ENCODE assay signal across 10 cellular contexts in genomic region chr1:226066415-226067077, GRCh38. TPM values are rescaled to one million over a fixed set of nuclear protein-coding genes. Genes with fewer than 3 reads are reported as not detected.
DNase-seq lines count a peak whose midpoint lies in the region; ATAC-seq, FAIRE-seq and TF ChIP-seq lines count a peak whose summit lies in the region.
"Had no signal": no experiment of that assay in that cellular context is flagged by ENCODE, and none has a peak within 500 bp of the region (broad histone marks: within the 10 kb centered on the region; RNA-seq: fewer than 3 reads in every experiment).

No MANE protein-coding gene starts in this region.

- intact Hi-C loops in CD14-positive monocyte (cut with micrococcal nuclease) = loop anchor here in 1 of 2 donors (5.0 to 10.0 kb wide), 2 partner anchors 56 to 118 kb away; partner anchors contain the start of gene ACBD3

- FAIRE-seq in D721Med (lab: Jason Lieb, UNC) = peak; percentile 94

- H3K27me3 Mint-ChIP-seq in activated naive CD8-positive, alpha-beta T cell = no peaks in the 10 kb centered on the region
- H3K27me3 Mint-ChIP-seq in immature natural killer cell (ENCODE audit: low read depth in 3 of 3) (peaks cover 16 to 39% (median 18%) of the 10 kb centered on the region in 3 donors), CD14-positive monocyte (ENCODE audit: low read depth in 3 of 3) (no peaks in the 10 kb centered on the region)

- peaks cover 12% of the 10 kb centered on the region for H3K36me3 Mint-ChIP-seq in activated naive CD8-positive, alpha-beta T cell
- H3K36me3 Mint-ChIP-seq in immature natural killer cell (peaks cover 16 to 45% (median 35%) of the 10 kb centered on the region in 3 donors), CD14-positive monocyte (peaks cover 59 to 74% of the 10 kb centered on the region in 2 donors)

- H3K4me1 Mint-ChIP-seq in activated naive CD8-positive, alpha-beta T cell (ENCODE audit: low read depth) = peaks cover 63% of the 10 kb centered on the region
- H3K4me1 Mint-ChIP-seq in immature natural killer cell = peaks cover 67 to 73% of the 10 kb centered on the region in 2 donors
- H3K4me1 Mint-ChIP-seq in CD14-positive monocyte = peaks cover 35% of the 10 kb centered on the region

- H3K4me3 Mint-ChIP-seq in activated naive CD8-positive, alpha-beta T cell = peak overlapping the region; percentile 100
- H3K4me3 Mint-ChIP-seq in immature natural killer cell (peak overlapping the region in 3 of 5 donors; percentile 43 to 84 (median 63)), CD14-positive monocyte (no peak overlapping the region)

- no peaks in the 10 kb centered on the region for H3K9me3 Mint-ChIP-seq in activated naive CD8-positive, alpha-beta T cell (ENCODE audit: low read depth)
- H3K9me3 Mint-ChIP-seq in immature natural killer cell (no peaks in the 10 kb centered on the region), CD14-positive monocyte (peaks cover 0 to 5% (median 0%) of the 10 kb centered on the region in 7 donors)

- ATAC-seq in HG02840 (IDR thresholded peaks at IDR 0.05; ENCODE audit: low FRiP score, unreplicated experiment) = no peak

- peak; percentile 47 for DNase-seq in A172 (ENCODE audit: low spot score)
- no peak for DNase-seq in D721Med (ENCODE audit: insufficient read length, low spot score)
- DNase-seq in immature natural killer cell = no peak
- no peak for DNase-seq in NCI-H1105 (lab: John Stamatoyannopoulos, UW)
- DNase-seq in CD14-positive monocyte (ENCODE audit: low spot score) = no peak
- DNase-seq in stimulated activated CD4-positive, alpha-beta T cell treated with anti-CD3 and anti-CD28 coated beads, Interleukin-4, amount 100 ng/mL, for 1 hour = no peak
- DNase-seq: DMS153, NCI-H2171 treated with DMSO at 0.1 percent for 48 hours had no signal

- H3K27ac Mint-ChIP-seq in activated naive CD8-positive, alpha-beta T cell = peak overlapping the region; percentile 95
- peak overlapping the region; percentile 0 to 79 (median 70) for H3K27ac Mint-ChIP-seq in immature natural killer cell
- H3K27ac Mint-ChIP-seq in CD14-positive monocyte = peak overlapping the region in 3 of 7 donors; percentile 8 to 83 (median 30)

- TF ChIP-seq CTCF in D721Med (IDR thresholded peaks at IDR 0.05; ENCODE audit: insufficient read depth, missing control alignments) (no peak), CD14-positive monocyte (IDR thresholded peaks at IDR 0.05) (no peak)

RNA-seq across cellular contexts. Expression of gene H3-3A, which starts 4.0 kb away (rescaled TPM):
- 429 and 466 TPM in 2 replicates for total RNA-seq in A172 (2014; rRNA removed; shearing (Covaris generic))
- 1,000 to 10,000 TPM in 1 of 3 donors, 100 to 1,000 TPM in 2; 850 to 1,086 (median 967) TPM for polyA plus RNA-seq in immature natural killer cell
- polyA plus RNA-seq in CD14-positive monocyte = 1,000 to 10,000 TPM; 1,812 to 1,826 TPM

Comparison
In these comparisons a context has a peak if more than half of its experiments do, and no peak if none do; other contexts are left out.
1. H3K4me3 Mint-ChIP-seq: peak in activated naive CD8-positive, alpha-beta T cell (single experiment) and immature natural killer cell (3 of 5); none in CD14-positive monocyte (0 of 2).